In the genomic region with DNA sequence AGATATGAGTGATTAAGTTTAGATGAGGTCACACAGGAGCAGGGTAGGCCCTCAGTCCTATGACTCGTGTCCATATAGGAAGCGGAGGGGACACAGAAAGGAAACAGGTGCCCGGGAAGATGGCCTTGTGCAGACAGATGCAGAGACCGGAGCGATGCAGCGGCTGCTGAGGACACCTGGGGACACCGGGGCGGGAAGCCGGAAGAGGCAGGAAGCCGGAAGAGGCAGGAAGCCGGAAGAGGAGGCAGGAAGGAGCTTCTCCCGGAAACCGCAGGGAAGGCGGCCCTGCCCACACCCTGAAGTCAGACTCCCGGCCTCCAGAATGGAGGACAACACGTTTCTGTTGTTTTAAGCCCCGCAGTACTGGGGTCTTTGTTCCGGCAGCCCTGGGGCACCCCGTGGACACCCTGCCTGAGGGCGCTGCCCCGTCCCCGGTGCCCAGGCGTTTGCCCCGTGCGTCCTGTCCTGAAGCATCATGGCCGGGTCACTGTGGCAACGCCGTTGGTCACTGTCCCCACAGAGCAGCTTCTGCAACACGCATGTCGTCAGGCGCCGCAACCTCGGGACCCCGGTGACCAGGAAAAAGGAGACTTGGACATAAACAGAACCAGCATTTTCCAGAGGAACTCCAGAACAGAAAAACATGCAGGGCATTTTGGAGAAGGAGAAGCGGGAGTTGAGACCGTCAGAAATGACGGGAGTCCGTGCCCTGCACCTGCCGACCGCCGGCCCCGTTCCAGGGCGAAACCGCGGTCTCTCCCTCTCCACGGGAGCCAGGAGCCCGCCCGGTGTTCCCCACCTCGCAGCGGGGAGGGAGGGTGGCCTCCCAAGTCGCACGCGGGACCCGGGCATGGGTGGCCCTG, we compare ENCODE assay signal across 9 cellular contexts.
DNase-seq lines count a peak whose midpoint lies in the region; ATAC-seq, FAIRE-seq and TF ChIP-seq lines count a peak whose summit lies in the region.
"Had no signal": no experiment of that assay in that cellular context is flagged by ENCODE, and none has a peak within 500 bp of the region (broad histone marks: within the 10 kb centered on the region; RNA-seq: fewer than 3 reads in every experiment).

No MANE protein-coding gene starts in this region.

- no peak overlapping the region for H3K14ac ChIP-seq in trophoblast cell (ENCODE audit: low read length)

- H2BK5ac ChIP-seq in trophoblast cell (ENCODE audit: low read depth, low read length, poor library complexity), result no peak overlapping the region

- no peak overlapping the region for H4K8ac ChIP-seq in trophoblast cell (ENCODE audit: low read depth, low read length)

- no peak for TF ChIP-seq RAD21 in GM12878 (IDR thresholded peaks at IDR 0.05; ENCODE audit: insufficient read depth, low read depth, low read length)

- POLR2A ChIA-PET in GM12878 (lab: Charles Lee), result no interaction called here

- H3K9me3 ChIP-seq in GM12878 (replicated peaks; ENCODE audit: control insufficient read depth, insufficient read depth, low read length) (no peaks in the 10 kb centered on the region), trophoblast cell (ENCODE audit: insufficient read depth, low read depth, low read length) (peaks cover 2% of the 10 kb centered on the region)
- H3K9me3 ChIP-seq: neutrophil had no signal

- H3K4me1 ChIP-seq in GM12878 (ENCODE audit: control insufficient read depth, insufficient read depth, low read length), result no peaks in the 10 kb centered on the region; the same call in 1 of the 2 replicates
- no peaks in the 10 kb centered on the region for H3K4me1 ChIP-seq in trophoblast cell (ENCODE audit: control insufficient read depth in 1 of 2, insufficient read depth in 2 of 2, low read length in 2 of 2)

- H4K91ac ChIP-seq in trophoblast cell (ENCODE audit: low read depth, low read length), result no peak overlapping the region

- H2AFZ ChIP-seq in GM12878 (ENCODE audit: control insufficient read depth, low read depth, low read length) (peak overlapping the region; percentile 23; the same call in 1 of the 2 replicates), trophoblast cell (ENCODE audit: insufficient read depth, low read length, poor library complexity) (no peak overlapping the region)

- H4K12ac ChIP-seq in trophoblast cell (ENCODE audit: low read depth, low read length), result no peak overlapping the region

- H3K79me2 ChIP-seq in GM12878 (ENCODE audit: control insufficient read depth, insufficient read depth, low read length) (no peaks in the 10 kb centered on the region), trophoblast cell (ENCODE audit: control insufficient read depth, insufficient read depth, low read length, poor library complexity) (no peaks in the 10 kb centered on the region)

- intact Hi-C loops in GM12878 (cut with micrococcal nuclease; ENCODE audit: unreplicated experiment), result no loop called here

- H3K4ac ChIP-seq in trophoblast cell (ENCODE audit: low read depth, low read length), result no peak overlapping the region

- H3K27me3 ChIP-seq in GM12878 (replicated peaks in 1 of 2; ENCODE audit: control insufficient read depth in 2 of 2, insufficient read depth in 2 of 2, low read length in 1 of 2), result peaks cover 0 to 5% of the 10 kb centered on the region in 2 experiments; a peak in 3 of 4 replicates
- H3K27me3 ChIP-seq in trophoblast cell (ENCODE audit: insufficient read depth, low read length), result peaks cover 5% of the 10 kb centered on the region

- no peaks in the 10 kb centered on the region for H3K79me1 ChIP-seq in trophoblast cell (ENCODE audit: low read length)

- no TSS peak for BruUV-seq in GM12878 (replicated peaks; lab: Mats Ljungman, UMichigan)

- no peak for FAIRE-seq in GM12878 (lab: Jason Lieb, UNC)

- H3K18ac ChIP-seq in trophoblast cell (ENCODE audit: low read length), result no peak overlapping the region

- 42% methylated on average over 52 of the region's 54 CpGs for WGBS in GM12878 (ENCODE audit: insufficient coverage, insufficient replicate concordance, low lambda C conversion rate, missing lambda C conversion rate)
- no CpG with 5 or more reads among the region's 54 CpGs for WGBS in trophoblast cell (ENCODE audit: extremely low coverage, insufficient coverage, insufficient read length)

- ATAC-seq in GM12878 (no peak), HG03520 (IDR thresholded peaks at IDR 0.05; ENCODE audit: unreplicated experiment) (no peak), GM21367 (IDR thresholded peaks at IDR 0.05; ENCODE audit: unreplicated experiment) (no peak)

- peak; percentile 40 for DNase-seq in DMS153 treated with DMSO at 0.1 percent for 48 hours (lab: John Stamatoyannopoulos, UW; ENCODE audit: unreplicated experiment)
- DNase-seq in NCI-H748 treated with DMSO at 0.1 percent for 48 hours (lab: John Stamatoyannopoulos, UW), result peak; percentile 14
- DNase-seq in GM12878 (ENCODE audit: low read depth, low spot score), result no peak
- no peak for DNase-seq in trophoblast cell
- DNase-seq in NCI-H226, result no peak
- no peak for DNase-seq in HPDE6-E6E7 (ENCODE audit: extremely low spot score)

- H2BK120ac ChIP-seq in trophoblast cell (ENCODE audit: insufficient read depth, low read length, poor library complexity), result no peak overlapping the region

- H3K27ac ChIP-seq in GM12878 (ENCODE audit: control insufficient read depth, insufficient read depth), result no peak overlapping the region
- H3K27ac ChIP-seq in trophoblast cell (ENCODE audit: low read depth, low read length), result no peak overlapping the region
- H3K27ac ChIP-seq: neutrophil had no signal

- H3K4me2 ChIP-seq in GM12878 (ENCODE audit: control insufficient read depth, insufficient read depth) (peak overlapping the region; percentile 48; the same call in 1 of the 2 replicates), trophoblast cell (ENCODE audit: low read length) (peak overlapping the region; percentile 36)

- in situ Hi-C loops in GM12878 (cut with MboI), result no loop called here

- no peak overlapping the region for H3K23ac ChIP-seq in trophoblast cell (ENCODE audit: low read length)

- no peak for TF ChIP-seq CTCF in GM12878 (IDR thresholded peaks at IDR 0.05 in 2 of 3, conservative IDR thresholded peaks at IDR 0.05 in 1 of 3; ENCODE audit: control insufficient read depth in 2 of 3, extremely low read depth in 1 of 3, insufficient read depth in 1 of 3, low read depth in 3 of 3, low read length in 3 of 3)

- no peak overlapping the region for H2BK12ac ChIP-seq in trophoblast cell (ENCODE audit: low read length)

- CTCF ChIA-PET in GM12878 (lab: Yijun Ruan, JAX), result no interaction called here

- no peaks in the 10 kb centered on the region for H3K36me3 ChIP-seq in GM12878 (ENCODE audit: control insufficient read depth in 2 of 2, insufficient read depth in 2 of 2, low read length in 1 of 2)
- no peaks in the 10 kb centered on the region for H3K36me3 ChIP-seq in trophoblast cell (ENCODE audit: control insufficient read depth in 1 of 2, insufficient read depth in 2 of 2, low read length in 2 of 2)
- H3K36me3 ChIP-seq: neutrophil had no signal

- no peak overlapping the region for H3K4me3 ChIP-seq in GM12878
- no peak overlapping the region for H3K4me3 ChIP-seq in trophoblast cell (ENCODE audit: low read depth, low read length)

- RAD21 ChIA-PET in GM12878 (lab: Charles Lee; ENCODE audit: unreplicated experiment), result no interaction called here

- SMC1A ChIA-PET in GM12878 (lab: Charles Lee; ENCODE audit: uncharacterized antibody, unreplicated experiment), result no interaction called here

- no peak for TF ChIP-seq EP300 in GM12878 (IDR thresholded peaks at IDR 0.05; ENCODE audit: borderline replicate concordance in 1 of 2, control insufficient read depth in 1 of 2, low read depth in 2 of 2, low read length in 2 of 2)

- no peak for TF ChIP-seq POLR2A in GM12878 (IDR thresholded peaks at IDR 0.05; ENCODE audit: low read depth, low read length)

- H4K20me1 ChIP-seq in GM12878 (ENCODE audit: control insufficient read depth, insufficient read depth), result no peaks in the 10 kb centered on the region

- H3K9ac ChIP-seq in GM12878 (ENCODE audit: control insufficient read depth, insufficient read depth, low read length), result no peak overlapping the region
- no peak overlapping the region for H3K9ac ChIP-seq in trophoblast cell (ENCODE audit: low read length)

- no peak overlapping the region for H2AK5ac ChIP-seq in trophoblast cell (ENCODE audit: low read length)

TF ChIP-seq in GM12878, 131 proteins besides CTCF, POLR2A, EP300 and RAD21 (continues in another document):
- TF ChIP-seq CHD4 (IDR thresholded peaks at IDR 0.05) (no peak), PRDM15 (CRISPR knock-in tag; IDR thresholded peaks at IDR 0.05) (no peak)
- TF ChIP-seq, protein P1, sequence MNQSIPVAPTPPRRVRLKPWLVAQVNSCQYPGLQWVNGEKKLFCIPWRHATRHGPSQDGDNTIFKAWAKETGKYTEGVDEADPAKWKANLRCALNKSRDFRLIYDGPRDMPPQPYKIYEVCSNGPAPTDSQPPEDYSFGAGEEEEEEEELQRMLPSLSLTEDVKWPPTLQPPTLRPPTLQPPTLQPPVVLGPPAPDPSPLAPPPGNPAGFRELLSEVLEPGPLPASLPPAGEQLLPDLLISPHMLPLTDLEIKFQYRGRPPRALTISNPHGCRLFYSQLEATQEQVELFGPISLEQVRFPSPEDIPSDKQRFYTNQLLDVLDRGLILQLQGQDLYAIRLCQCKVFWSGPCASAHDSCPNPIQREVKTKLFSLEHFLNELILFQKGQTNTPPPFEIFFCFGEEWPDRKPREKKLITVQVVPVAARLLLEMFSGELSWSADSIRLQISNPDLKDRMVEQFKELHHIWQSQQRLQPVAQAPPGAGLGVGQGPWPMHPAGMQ (IDR thresholded peaks at IDR 0.05; ENCODE audit: borderline replicate concordance), result no peak

Comparison
In these comparisons a context has a peak if more than half of its experiments do, and no peak if none do; other contexts are left out.
1. DNase-seq: peak in DMS153 treated with DMSO at 0.1 percent for 48 hours (single experiment) and NCI-H748 treated with DMSO at 0.1 percent for 48 hours (single experiment); none in GM12878 (single experiment), trophoblast cell (0 of 2), NCI-H226 (single experiment) and HPDE6-E6E7 (single experiment).